Comparison of ENCODE assay signal across 8 cellular contexts in genomic region chr18:2657043-2657512, GRCh38. TPM values are rescaled to one million over a fixed set of nuclear protein-coding genes. Genes with fewer than 3 reads are reported as not detected.
DNase-seq lines count a peak whose midpoint lies in the region; FAIRE-seq and TF ChIP-seq lines count a peak whose summit lies in the region.

No MANE protein-coding gene starts in this region.

- H3K4me3 Mint-ChIP-seq in progenitor cell of endocrine pancreas (ENCODE audit: low read depth) = peak overlapping the region; percentile 93

- H3K9me3 Mint-ChIP-seq in progenitor cell of endocrine pancreas (ENCODE audit: low read depth) = peaks cover 3% of the 10 kb centered on the region

- no peak for FAIRE-seq in frontal cortex (lab: Jason Lieb, UNC)

- peaks cover 23% of the 10 kb centered on the region for H3K4me1 Mint-ChIP-seq in progenitor cell of endocrine pancreas (ENCODE audit: low read depth)

- peaks cover 22% of the 10 kb centered on the region for H3K27me3 Mint-ChIP-seq in progenitor cell of endocrine pancreas

- TF ChIP-seq CTCF in GM12865 (IDR thresholded peaks at IDR 0.05; ENCODE audit: insufficient read depth, low read depth, low read length, missing control alignments) (no peak), epithelial cell of proximal tubule (conservative IDR thresholded peaks at IDR 0.05; ENCODE audit: low read depth, low read length) (no peak), progenitor cell of endocrine pancreas (IDR thresholded peaks at IDR 0.05; ENCODE audit: unreplicated experiment) (no peak)

- H3K4me3 ChIP-seq in GM12865 (ENCODE audit: low read depth, low read length) = peak overlapping the region; percentile 87
- peak overlapping the region; percentile 95 for H3K4me3 ChIP-seq in epithelial cell of proximal tubule (ENCODE audit: low read depth, low read length)

- no peak for DNase-seq in GM12865 (ENCODE audit: low read depth)
- DNase-seq in OCI-M1 (lab: John Stamatoyannopoulos, UW) = peak; percentile 77
- no peak for DNase-seq in epithelial cell of proximal tubule (ENCODE audit: low read depth)
- DNase-seq in progenitor cell of endocrine pancreas (ENCODE audit: low spot score, unreplicated experiment) = no peak
- DNase-seq in cortex of kidney (lab: John Stamatoyannopoulos, UW) = no peak
- DNase-seq in frontal cortex (ENCODE audit: low spot score in 2 of 2) = no peak
- DNase-seq in hypothalamus (lab: John Stamatoyannopoulos, UW) = no peak
- DNase-seq in T-helper 9 cell = no peak

- H3K27ac Mint-ChIP-seq in progenitor cell of endocrine pancreas = peak overlapping the region; percentile 97

- H3K36me3 Mint-ChIP-seq in progenitor cell of endocrine pancreas (ENCODE audit: insufficient read depth) = peaks cover 7% of the 10 kb centered on the region

RNA-seq across cellular contexts. Expression of gene SMCHD1, which starts 1.6 kb away (rescaled TPM):
- total RNA-seq in epithelial cell of proximal tubule (25.9 and 32.8 TPM in 2 replicates), progenitor cell of endocrine pancreas (59.2 and 65.1 TPM in 2 replicates), frontal cortex (156 TPM)
